Comparison of ENCODE assay signal across 27 cellular contexts in genomic region chr6:165401092-165401491, GRCh38.
"Had no signal": no experiment of that assay in that cellular context is flagged by ENCODE, and none has a peak within 500 bp of the region (broad histone marks: within the 10 kb centered on the region; RNA-seq: fewer than 3 reads in every experiment).

No MANE protein-coding gene starts in this region.

- H3K27me3 ChIP-seq: stomach, suprapubic skin, testis, thyroid gland, tibial artery, tibial nerve, transverse colon, upper lobe of left lung, upper lobe of right lung, uterus, vagina had no signal

- DNase-seq: stimulated activated CD4-positive, alpha-beta T cell treated with anti-CD3 and anti-CD28 coated beads, Interleukin-2, amount 100 ng/mL, for 48 hours; stimulated activated CD4-positive, alpha-beta T cell treated with anti-CD3 and anti-CD28 coated beads, Interleukin-4, amount 100 ng/mL, for 1 hour; stimulated activated CD4-positive, alpha-beta T cell treated with anti-CD3 and anti-CD28 coated beads, Interleukin-4, amount 100 ng/mL, for 24 hours; stimulated activated CD4-positive, alpha-beta T cell treated with anti-CD3 and anti-CD28 coated beads, Interleukin-4, amount 100 ng/mL, for 4 hours; stimulated activated CD8-positive, alpha-beta memory T cell treated with anti-CD3 and anti-CD28 coated beads, Interleukin-4, amount 100 ng/mL, for 48 hours; stimulated activated naive B cell treated with anti-CD40 and anti-IgM and Interleukin-4, amounts not matched to agents 10 μg/mL and 1 μg/mL and 100 μg/mL, for 72 hours; stimulated activated naive CD4-positive, alpha-beta T cell; stimulated activated naive CD4-positive, alpha-beta T cell treated with Interleukin-2 at 50 U/mL for 16 hours; stimulated activated naive CD8-positive, alpha-beta T cell treated with anti-CD3 and anti-CD28 coated beads, Interleukin-15, amount 100 ng/mL, for 72 hours; stimulated activated naive CD8-positive, alpha-beta T cell treated with anti-CD3 and anti-CD28 coated beads, Interleukin-15, Interleukin-2, amounts not matched to agents 100 U/mL and 50 U/mL, for 24 hours; stomach; substantia nigra; testis; thyroid gland; tibial artery; transverse colon; trophoblast cell; upper lobe of left lung; upper lobe of right lung; uterus had no signal

- H3K4me3 ChIP-seq: stomach, suprapubic skin, testis, thoracic aorta, thyroid gland, tibial artery, tibial nerve, transverse colon, upper lobe of left lung, upper lobe of right lung, uterus, vagina had no signal

- H3K27ac ChIP-seq: stomach, suprapubic skin, testis, thoracic aorta, thyroid gland, tibial artery, tibial nerve, transverse colon, upper lobe of left lung, upper lobe of right lung, uterus, vagina had no signal

- ATAC-seq: stimulated activated effector memory CD8-positive, alpha-beta T cell treated with anti-CD3 and anti-CD28 coated beads, Interleukin-12 subunit alpha, Interleukin-12 subunit beta, amount 100 ng/mL, for 72 hours; stimulated activated memory B cell treated with anti-CD40 and anti-IgM and Interleukin-4, amounts not matched to agents 10 μg/mL and 1 μg/mL and 100 μg/mL, for 72 hours; stimulated activated naive B cell treated with anti-CD40 and anti-IgM and Interleukin-4, amounts not matched to agents 10 μg/mL and 1 μg/mL and 100 μg/mL, for 72 hours; stimulated activated naive CD8-positive, alpha-beta T cell treated with anti-CD3 and anti-CD28 coated beads, Interleukin-15, amount 100 ng/mL, for 72 hours; stimulated activated naive CD8-positive, alpha-beta T cell treated with anti-CD3 and anti-CD28 coated beads, Interleukin-15, Interleukin-2, amounts not matched to agents 100 U/mL and 50 U/mL, for 24 hours; upper lobe of right lung had no signal

- H3K4me1 ChIP-seq: stomach, suprapubic skin, testis, thyroid gland, tibial artery, tibial nerve, transverse colon, upper lobe of left lung, upper lobe of right lung, uterus, vagina had no signal

- H3K36me3 ChIP-seq: stomach, suprapubic skin, thoracic aorta, thyroid gland, tibial artery, tibial nerve, transverse colon, upper lobe of left lung, upper lobe of right lung, uterus, vagina had no signal

- H3K9me3 ChIP-seq: suprapubic skin, testis, thoracic aorta, thyroid gland, tibial artery, transverse colon, upper lobe of left lung, upper lobe of right lung, uterus, vagina had no signal

- FAIRE-seq: urothelium cell line had no signal
